23 cellular contexts compared by ENCODE assay signal in genomic region chr5:57932761-57933160, GRCh38.
DNase-seq lines count a peak whose midpoint lies in the region; ATAC-seq and TF ChIP-seq lines count a peak whose summit lies in the region.
"Had no signal": no experiment of that assay in that cellular context is flagged by ENCODE, and none has a peak within 500 bp of the region (broad histone marks: within the 10 kb centered on the region; RNA-seq: fewer than 3 reads in every experiment).

No MANE protein-coding gene starts in this region.

- H3K27me3 ChIP-seq in H9 (ENCODE audit: insufficient read depth, low read length) (no peaks in the 10 kb centered on the region), IMR-90 (ENCODE audit: control insufficient read depth, insufficient read depth, low read length) (no peaks in the 10 kb centered on the region), mammary epithelial cell (ENCODE audit: insufficient read depth, low read length) (no peaks in the 10 kb centered on the region), foreskin keratinocyte (no peaks in the 10 kb centered on the region)
- H3K27me3 ChIP-seq: BLaER1 treated with 17β-estradiol and CSF1 and Interleukin-3, amounts not matched to agents 10 nM and 100 nM; Peyer's patch had no signal

- H3K27me3 Mint-ChIP-seq in H9 (ENCODE audit: low read depth), result peaks cover 2% of the 10 kb centered on the region; the same call in 1 of the 2 replicates
- H3K27me3 Mint-ChIP-seq in activated T-cell treated with anti-CD3 and anti-CD28 coated beads, Interleukin-2, amount 50 U/mL, for 72 hours (ENCODE audit: low read depth), result peaks cover 9% of the 10 kb centered on the region
- H3K27me3 Mint-ChIP-seq: IgD-negative memory B cell had no signal

- no peaks in the 10 kb centered on the region for H3K4me1 Mint-ChIP-seq in H9
- no peaks in the 10 kb centered on the region for H3K4me1 Mint-ChIP-seq in activated T-cell treated with anti-CD3 and anti-CD28 coated beads, Interleukin-2, amount 50 U/mL, for 72 hours (ENCODE audit: low read depth)
- H3K4me1 Mint-ChIP-seq: CD4-positive, alpha-beta memory T cell; IgD-negative memory B cell had no signal

- H2BK15ac ChIP-seq in H9 (ENCODE audit: low read depth, low read length) (no peak overlapping the region), IMR-90 (ENCODE audit: low read depth, low read length) (no peak overlapping the region)

- H2BK5ac ChIP-seq in H9 (ENCODE audit: insufficient read length, low read length) (no peak overlapping the region), IMR-90 (ENCODE audit: low read depth, low read length, poor library complexity, severe bottlenecking) (no peak overlapping the region)

- H3K14ac ChIP-seq in H9 (ENCODE audit: insufficient read depth, low read length) (no peak overlapping the region), IMR-90 (replicated peaks; ENCODE audit: low read depth, low read length) (no peak overlapping the region)

- H3K4me3 Mint-ChIP-seq in H9, result no peak overlapping the region
- H3K4me3 Mint-ChIP-seq in activated T-cell treated with anti-CD3 and anti-CD28 coated beads, Interleukin-2, amount 50 U/mL, for 72 hours, result no peak overlapping the region
- H3K4me3 Mint-ChIP-seq: CD4-positive, alpha-beta memory T cell; HFFc6; IgD-negative memory B cell had no signal

- H3K4me1 ChIP-seq in H9 (ENCODE audit: insufficient read depth, low read length) (no peaks in the 10 kb centered on the region), IMR-90 (ENCODE audit: control insufficient read depth, insufficient read depth, low read length) (no peaks in the 10 kb centered on the region; the same call in 1 of the 2 replicates), mammary epithelial cell (ENCODE audit: insufficient read depth, low read length) (peaks cover 10% of the 10 kb centered on the region), foreskin keratinocyte (peaks cover 9% of the 10 kb centered on the region)
- H3K4me1 ChIP-seq: HAP-1, Peyer's patch had no signal

- peaks cover 5 to 6% of the 10 kb centered on the region in 2 experiments; a peak in 4 of 5 replicates for H3K9me3 Mint-ChIP-seq in H9
- no peaks in the 10 kb centered on the region for H3K9me3 Mint-ChIP-seq in activated T-cell treated with anti-CD3 and anti-CD28 coated beads, Interleukin-2, amount 50 U/mL, for 72 hours

- dilution Hi-C loops in IMR-90 (cut with HindIII; ENCODE audit: low sequenced_read_pairs, unreplicated experiment), result no loop called here
- dilution Hi-C loops in mammary epithelial cell (cut with HindIII; ENCODE audit: low sequenced_read_pairs), result no loop called here

- H2AFZ ChIP-seq in H9 (ENCODE audit: low read length) (peak overlapping the region; percentile 10), IMR-90 (replicated peaks; ENCODE audit: low read length, poor library complexity) (no peak overlapping the region), mammary epithelial cell (ENCODE audit: low read depth, low read length) (peak overlapping the region; percentile 43)
- H2AFZ ChIP-seq: GM23248 had no signal

- WGBS in H9 (ENCODE audit: extremely low coverage, insufficient read length, low lambda C conversion rate), result no CpG with 5 or more reads among the region's 3 CpGs
- no CpG with 5 or more reads among the region's 3 CpGs for WGBS in IMR-90 (ENCODE audit: extremely low coverage in 2 of 2, insufficient read length in 1 of 2), 2 experiments
- WGBS in mammary epithelial cell (ENCODE audit: low coverage, missing lambda C conversion rate), result 40% methylated on average over 3 of the region's 3 CpGs

- DNase-seq in H9 (no peak), IMR-90 (no peak), mammary epithelial cell (peak; percentile 85), foreskin keratinocyte (peak; percentile 75 to 89), germinal center (ENCODE audit: low spot score) (no peak), NCI-H1694 treated with DMSO at 0.1 percent for 48 hours (lab: John Stamatoyannopoulos, UW) (no peak)
- DNase-seq in activated T-cell treated with anti-CD3 and anti-CD28 coated beads, Interleukin-2, amount 50 U/mL, for 72 hours, result no peak
- DNase-seq: CD4-positive, alpha-beta memory T cell; COR-L47; DMS53; GM23248; HFFc6; NCI-H1092; NCI-H1417 treated with DMSO at 0.1 percent for 48 hours; NCI-H187; NCI-H2081 treated with DMSO at 0.1 percent for 48 hours; NCI-H446 treated with DMSO at 0.1 percent for 48 hours; NCI-H526 treated with DMSO at 0.1 percent for 48 hours; Peyer's patch had no signal

- POLR2A ChIA-PET in IMR-90 (lab: Charles Lee; ENCODE audit: unreplicated experiment), result no interaction called here

- no peaks in the 10 kb centered on the region for H3K23me2 ChIP-seq in H9 (ENCODE audit: insufficient read length, low read depth, low read length, poor library complexity, severe bottlenecking)

- H3K4me3 ChIP-seq in IMR-90 (ENCODE audit: insufficient read depth, low read depth, low read length) (no peak overlapping the region), mammary epithelial cell (replicated peaks in 1 of 3; ENCODE audit: insufficient read depth in 1 of 3, low read depth in 2 of 3, low read length in 3 of 3) (no peak overlapping the region)
- H3K4me3 ChIP-seq: BLaER1 treated with 17β-estradiol and CSF1 and Interleukin-3, amounts not matched to agents 10 nM and 100 nM; GM23248; HAP-1; Peyer's patch had no signal

- no peak overlapping the region for H3K27ac ChIP-seq in H9 (ENCODE audit: insufficient read length, low read depth, low read length)
- H3K27ac ChIP-seq in IMR-90 (ENCODE audit: insufficient read depth, low read length), result no peak overlapping the region
- peak overlapping the region; percentile 8 for H3K27ac ChIP-seq in mammary epithelial cell (ENCODE audit: insufficient read depth, low read depth, low read length)
- H3K27ac ChIP-seq in foreskin keratinocyte, result no peak overlapping the region
- H3K27ac ChIP-seq: GM23248, Peyer's patch had no signal

- no peaks in the 10 kb centered on the region for H3K36me3 ChIP-seq in IMR-90 (ENCODE audit: control insufficient read depth, insufficient read depth, low read length)
- H3K36me3 ChIP-seq in mammary epithelial cell (ENCODE audit: insufficient read depth, low read length), result no peaks in the 10 kb centered on the region
- H3K36me3 ChIP-seq: BLaER1 treated with 17β-estradiol and CSF1 and Interleukin-3, amounts not matched to agents 10 nM and 100 nM; HAP-1; Peyer's patch had no signal

- H4K91ac ChIP-seq in H9 (ENCODE audit: insufficient read length, low read depth, low read length), result no peak overlapping the region
- no peak overlapping the region for H4K91ac ChIP-seq in IMR-90 (ENCODE audit: insufficient read depth, low read depth, low read length)

- H3K27ac Mint-ChIP-seq in H9, result no peak overlapping the region
- no peak overlapping the region for H3K27ac Mint-ChIP-seq in activated T-cell treated with anti-CD3 and anti-CD28 coated beads, Interleukin-2, amount 50 U/mL, for 72 hours
- H3K27ac Mint-ChIP-seq: CD4-positive, alpha-beta memory T cell; HFFc6; IgD-negative memory B cell had no signal

- H3K79me1 ChIP-seq in H9 (ENCODE audit: insufficient read depth, low read depth, low read length, poor library complexity, severe bottlenecking) (no peaks in the 10 kb centered on the region), IMR-90 (ENCODE audit: low read depth in 1 of 2, low read length in 2 of 2) (no peaks in the 10 kb centered on the region)

- H2BK120ac ChIP-seq in H9 (ENCODE audit: low read depth, low read length, poor library complexity, severe bottlenecking) (no peak overlapping the region), IMR-90 (ENCODE audit: low read depth, low read length) (no peak overlapping the region)

- H3T11ph ChIP-seq in H9 (ENCODE audit: low read length), result no peak overlapping the region

- no peak overlapping the region for H3K9ac ChIP-seq in H9 (ENCODE audit: extremely low read depth, insufficient read length, low read length)
- no peak overlapping the region for H3K9ac ChIP-seq in IMR-90 (ENCODE audit: low read depth, low read length)
- H3K9ac ChIP-seq in mammary epithelial cell (ENCODE audit: insufficient read depth, low read length), result no peak overlapping the region
- H3K9ac ChIP-seq: BLaER1 treated with 17β-estradiol and CSF1 and Interleukin-3, amounts not matched to agents 10 nM and 100 nM; GM23248 had no signal

- H2AK5ac ChIP-seq in H9 (ENCODE audit: insufficient read length, low read length) (no peak overlapping the region), IMR-90 (ENCODE audit: low read depth, low read length) (no peak overlapping the region)

- TF ChIP-seq RAD21 in IMR-90 (IDR thresholded peaks at IDR 0.05; ENCODE audit: low read length), result no peak

- peaks cover 0 to 4% (median 0%) of the 10 kb centered on the region in 3 experiments; a peak in 3 of 7 replicates for H3K36me3 Mint-ChIP-seq in H9 (ENCODE audit: insufficient read depth in 1 of 3, low read depth in 3 of 3)
- H3K36me3 Mint-ChIP-seq in activated T-cell treated with anti-CD3 and anti-CD28 coated beads, Interleukin-2, amount 50 U/mL, for 72 hours (ENCODE audit: insufficient read depth in 2 of 2), result no peaks in the 10 kb centered on the region
- H3K36me3 Mint-ChIP-seq: CD4-positive, alpha-beta memory T cell; IgD-negative memory B cell had no signal

- H2BK20ac ChIP-seq in H9 (ENCODE audit: low read depth, low read length, poor library complexity, severe bottlenecking) (no peak overlapping the region), IMR-90 (ENCODE audit: low read depth, low read length) (no peak overlapping the region)

- H3K4me2 ChIP-seq in H9 (ENCODE audit: insufficient read depth, insufficient read length, low read length) (no peak overlapping the region), IMR-90 (ENCODE audit: low read depth, low read length) (no peak overlapping the region), mammary epithelial cell (ENCODE audit: insufficient read depth, low read depth, low read length) (peak overlapping the region; percentile 28)

- no peak overlapping the region for H2AK9ac ChIP-seq in IMR-90 (replicated peaks; ENCODE audit: low read depth, low read length, poor library complexity)

- H3K4ac ChIP-seq in H9 (ENCODE audit: low read depth, low read length), result no peak overlapping the region
- no peak overlapping the region for H3K4ac ChIP-seq in IMR-90 (ENCODE audit: low read depth, low read length)

- intact Hi-C loops in IMR-90 (cut with micrococcal nuclease), result no loop called here
- intact Hi-C loops in mammary epithelial cell (cut with micrococcal nuclease), result no loop called here

- CTCF ChIA-PET in IMR-90 (lab: Yijun Ruan, JAX), result interaction anchor here (0.6 to 1.1 kb wide), 2 partner anchors 14 to 188 kb away, joined by 3 read pairs; no protein-coding TSS in a partner anchor
- CTCF ChIA-PET in mammary epithelial cell (lab: Charles Lee; ENCODE audit: low non-redundant PET), result interaction anchor here (0.5 kb wide), 1 partner anchor 29 kb away, joined by 4 read pairs; no protein-coding TSS in a partner anchor

- no peaks in the 10 kb centered on the region for H3K9me1 ChIP-seq in IMR-90 (ENCODE audit: insufficient read depth, low read length)

- ATAC-seq in IMR-90 (ENCODE audit: low read depth) (no peak), foreskin keratinocyte (peak; percentile 70)
- no peak for ATAC-seq in activated T-cell treated with anti-CD3 and anti-CD28 coated beads, Interleukin-2, amount 50 U/mL, for 72 hours (replicated peaks in 1 of 2)
- ATAC-seq: SK-N-SH treated with all-trans-retinoic acid at 6 μM for 48 hours had no signal

- H4K5ac ChIP-seq in H9 (ENCODE audit: insufficient read length, low read depth, low read length), result no peak overlapping the region
- H4K5ac ChIP-seq in IMR-90 (ENCODE audit: low read depth, low read length), result no peak overlapping the region

- in situ Hi-C loops in IMR-90 (cut with MboI; ENCODE audit: low sequenced_read_pairs), result no loop called here
- in situ Hi-C loops in mammary epithelial cell (cut with MboI; ENCODE audit: low sequenced_read_pairs in 2 of 2), result no loop called here

- TF ChIP-seq POLR2A in IMR-90 (IDR thresholded peaks at IDR 0.05; ENCODE audit: low read depth, low read length), result no peak

- no peak overlapping the region for H3K23ac ChIP-seq in H9 (ENCODE audit: insufficient read length, low read depth, low read length)
- no peak overlapping the region for H3K23ac ChIP-seq in IMR-90 (ENCODE audit: low read depth, low read length)

- H3K18ac ChIP-seq in H9 (ENCODE audit: insufficient read length, low read depth, low read length) (no peak overlapping the region), IMR-90 (ENCODE audit: low read depth, low read length) (no peak overlapping the region)

- H3K9me3 ChIP-seq in H9 (ENCODE audit: control insufficient read depth, low read depth, low read length), result no peaks in the 10 kb centered on the region
- H3K9me3 ChIP-seq in IMR-90 (ENCODE audit: control insufficient read depth, insufficient read depth, low read length), result no peaks in the 10 kb centered on the region
- H3K9me3 ChIP-seq in mammary epithelial cell (replicated peaks; ENCODE audit: insufficient read depth, low read length), result no peaks in the 10 kb centered on the region
- H3K9me3 ChIP-seq: HAP-1, Peyer's patch had no signal

- H2BK12ac ChIP-seq in H9 (ENCODE audit: insufficient read length, low read depth, low read length), result no peak overlapping the region

- BruUV-seq in IMR-90 (replicated peaks; lab: Mats Ljungman, UMichigan) (no TSS peak), mammary epithelial cell (replicated peaks; lab: Mats Ljungman, UMichigan) (no TSS peak)

- TF ChIP-seq CTCF in H9 (conservative IDR thresholded peaks at IDR 0.05), result no peak
- no peak for TF ChIP-seq CTCF in IMR-90 (conservative IDR thresholded peaks at IDR 0.05; ENCODE audit: low read depth, low read length)
- no peak for TF ChIP-seq CTCF in mammary epithelial cell (conservative IDR thresholded peaks at IDR 0.05 in 1 of 2, IDR thresholded peaks at IDR 0.05 in 1 of 2; ENCODE audit: extremely low read depth in 1 of 2, insufficient read depth in 1 of 2, low read depth in 1 of 2, low read length in 2 of 2)
- TF ChIP-seq CTCF in foreskin keratinocyte (conservative IDR thresholded peaks at IDR 0.05), result no peak

- H3K56ac ChIP-seq in H9 (ENCODE audit: insufficient read length, low read depth, low read length), result no peak overlapping the region
- no peak overlapping the region for H3K56ac ChIP-seq in IMR-90 (ENCODE audit: extremely low read depth, insufficient read depth, low read length)

- no peaks in the 10 kb centered on the region for H4K20me1 ChIP-seq in H9 (ENCODE audit: control insufficient read depth, insufficient read depth, insufficient read length)
- no peaks in the 10 kb centered on the region for H4K20me1 ChIP-seq in IMR-90 (ENCODE audit: insufficient read depth, low read length)
- no peaks in the 10 kb centered on the region for H4K20me1 ChIP-seq in mammary epithelial cell (ENCODE audit: insufficient read depth, low read length)
- H4K20me1 ChIP-seq: BLaER1 treated with 17β-estradiol and CSF1 and Interleukin-3, amounts not matched to agents 10 nM and 100 nM had no signal

- H3K79me2 ChIP-seq in H9 (ENCODE audit: insufficient read depth, low read length) (no peaks in the 10 kb centered on the region), mammary epithelial cell (ENCODE audit: insufficient read depth, low read length) (no peaks in the 10 kb centered on the region)

- H4K8ac ChIP-seq in H9 (replicated peaks; ENCODE audit: insufficient read length, low read depth, low read length), result no peak overlapping the region
- H4K8ac ChIP-seq in IMR-90 (ENCODE audit: low read depth in 2 of 2, low read length in 2 of 2), result no peak overlapping the region

Comparison
In these comparisons a context has a peak if more than half of its experiments do, and no peak if none do; other contexts are left out.
1. DNase-seq: peak in mammary epithelial cell (single experiment) and foreskin keratinocyte (2 of 2); none in H9 (single experiment), IMR-90 (single experiment), germinal center (single experiment), activated T-cell treated with anti-CD3 and anti-CD28 coated beads, Interleukin-2, amount 50 U/mL, for 72 hours (0 of 2) and NCI-H1694 treated with DMSO at 0.1 percent for 48 hours (single experiment).